18 cellular contexts compared by ENCODE assay signal in genomic region chr4:184680698-184681097, GRCh38. TPM values are rescaled to one million over a fixed set of nuclear protein-coding genes. Genes with fewer than 3 reads are reported as not detected.
DNase-seq lines count a peak whose midpoint lies in the region; ATAC-seq and TF ChIP-seq lines count a peak whose summit lies in the region.
"Had no signal": no experiment of that assay in that cellular context is flagged by ENCODE, and none has a peak within 500 bp of the region (broad histone marks: within the 10 kb centered on the region; RNA-seq: fewer than 3 reads in every experiment).

No MANE protein-coding gene starts in this region.

- peaks cover 19% of the 10 kb centered on the region for H3K4me1 Mint-ChIP-seq in MCF 10A (ENCODE audit: insufficient read depth, unreplicated experiment)

- DNase-seq in MCF 10A (ENCODE audit: unreplicated experiment) (peak; percentile 67), breast epithelium (ENCODE audit: low spot score in 2 of 2) (no peak), lower lobe of right lung (no peak), upper lobe of right lung (no peak), putamen (ENCODE audit: low spot score) (no peak), NCI-H82 treated with DMSO at 0.1 percent for 48 hours (lab: John Stamatoyannopoulos, UW; ENCODE audit: unreplicated experiment) (no peak), HAP-1 (ENCODE audit: low spot score in 2 of 2) (no peak)
- DNase-seq: 8988T, Karpas-422, NCI-H1436 treated with DMSO at 0.1 percent for 48 hours, NCI-H2081 treated with DMSO at 0.1 percent for 48 hours, NCI-H226, NCI-H526 treated with DMSO at 0.1 percent for 48 hours, PC-9, Right ventricle myocardium superior had no signal

- H3K4me1 ChIP-seq in breast epithelium (no peaks in the 10 kb centered on the region), esophagus (ENCODE audit: control insufficient read depth in 2 of 2, insufficient read depth in 2 of 2, low read length in 1 of 2) (peaks cover 3% of the 10 kb centered on the region in 2 donors), lower lobe of right lung (no peaks in the 10 kb centered on the region), upper lobe of right lung (peaks cover 8% of the 10 kb centered on the region), HAP-1 (peaks cover 7% of the 10 kb centered on the region)

- H3K36me3 ChIP-seq in breast epithelium (no peaks in the 10 kb centered on the region), esophagus (ENCODE audit: control insufficient read depth in 2 of 2, insufficient read depth in 2 of 2, low read length in 1 of 2) (no peaks in the 10 kb centered on the region), lower lobe of right lung (peaks cover 9% of the 10 kb centered on the region), upper lobe of right lung (no peaks in the 10 kb centered on the region), HAP-1 (replicated peaks) (no peaks in the 10 kb centered on the region)

- no TSS peak for BruUV-seq in MCF 10A (replicated peaks; lab: Mats Ljungman, UMichigan)

- no peak overlapping the region for H3K27ac ChIP-seq in breast epithelium
- peak overlapping the region; percentile 22 to 56 for H3K27ac ChIP-seq in esophagus (ENCODE audit: low read depth in 2 of 2, low read length in 1 of 2)
- H3K27ac ChIP-seq in lower lobe of right lung = no peak overlapping the region
- H3K27ac ChIP-seq in upper lobe of right lung = no peak overlapping the region
- H3K27ac ChIP-seq: BLaER1, PC-9 had no signal

- H3K36me3 Mint-ChIP-seq in MCF 10A (ENCODE audit: insufficient read depth, unreplicated experiment) = peaks cover 16% of the 10 kb centered on the region

- no peak for TF ChIP-seq CTCF in MCF 10A (IDR thresholded peaks at IDR 0.05; ENCODE audit: unreplicated experiment)
- no peak for TF ChIP-seq CTCF in breast epithelium (IDR thresholded peaks at IDR 0.05)
- no peak for TF ChIP-seq CTCF in lower lobe of right lung (IDR thresholded peaks at IDR 0.05)
- no peak for TF ChIP-seq CTCF in upper lobe of right lung (IDR thresholded peaks at IDR 0.05)

- ATAC-seq in lower lobe of right lung (peak; percentile 61 to 65), upper lobe of right lung (peak; percentile 72)
- ATAC-seq: HepG2 had no signal

- POLR2A ChIA-PET in MCF 10A (lab: Yijun Ruan, JAX) = interaction anchor here (0.6 to 1.0 kb wide), 3 partner anchors 9 to 53 kb away, joined by 3 to 4 read pairs (median 4); partner anchors contain the start of gene CENPU

- TF ChIP-seq POLR2A in breast epithelium (IDR thresholded peaks at IDR 0.05) = no peak

- no peaks in the 10 kb centered on the region for H3K27me3 ChIP-seq in breast epithelium
- H3K27me3 ChIP-seq in esophagus (ENCODE audit: control insufficient read depth in 1 of 2, insufficient read depth in 2 of 2, low read length in 2 of 2) = no peaks in the 10 kb centered on the region
- no peaks in the 10 kb centered on the region for H3K27me3 ChIP-seq in lower lobe of right lung (ENCODE audit: low read depth)
- no peaks in the 10 kb centered on the region for H3K27me3 ChIP-seq in upper lobe of right lung
- no peaks in the 10 kb centered on the region for H3K27me3 ChIP-seq in HAP-1 (ENCODE audit: low read depth)
- H3K27me3 ChIP-seq: BLaER1 had no signal

- H3K4me3 ChIP-seq in breast epithelium (no peak overlapping the region), esophagus (ENCODE audit: low read depth in 1 of 2, low read length in 2 of 2) (no peak overlapping the region), lower lobe of right lung (no peak overlapping the region), upper lobe of right lung (no peak overlapping the region), HAP-1 (no peak overlapping the region)
- H3K4me3 ChIP-seq: BLaER1, PC-9 had no signal

- CTCF ChIA-PET in MCF 10A (lab: Yijun Ruan, JAX) = no interaction called here

- H3K27me3 Mint-ChIP-seq in MCF 10A (ENCODE audit: insufficient read depth, unreplicated experiment) = no peaks in the 10 kb centered on the region

- in situ Hi-C loops in HAP-1 (cut with MboI; ENCODE audit: low sequenced_read_pairs) = no loop called here

- H3K27ac Mint-ChIP-seq in MCF 10A (ENCODE audit: low read depth, unreplicated experiment) = peak overlapping the region; percentile 74

- no peaks in the 10 kb centered on the region for H3K9me3 ChIP-seq in breast epithelium
- H3K9me3 ChIP-seq in esophagus (ENCODE audit: control insufficient read depth in 2 of 2, insufficient read depth in 1 of 2, low read depth in 1 of 2, low read length in 1 of 2) = no peaks in the 10 kb centered on the region
- no peaks in the 10 kb centered on the region for H3K9me3 ChIP-seq in lower lobe of right lung
- H3K9me3 ChIP-seq in upper lobe of right lung = no peaks in the 10 kb centered on the region
- H3K9me3 ChIP-seq in HAP-1 = no peaks in the 10 kb centered on the region

- intact Hi-C loops in MCF 10A (cut with micrococcal nuclease) (no loop called here), breast epithelium (cut with DNase I; ENCODE audit: low total_unique reads) (no loop called here), lower lobe of right lung (cut with DNase I) (no loop called here), upper lobe of right lung (cut with DNase I) (no loop called here)

- H3K4me3 Mint-ChIP-seq in MCF 10A (ENCODE audit: unreplicated experiment) = peak overlapping the region; percentile 21

- WGBS in esophagus, 2 donors = 44 to 56% methylated on average over 9 of the region's 9 CpGs

- no peaks in the 10 kb centered on the region for H3K9me3 Mint-ChIP-seq in MCF 10A (ENCODE audit: unreplicated experiment)

RNA-seq across cellular contexts. Expression of gene PRIMPOL, which starts 31.2 kb away (rescaled TPM):
- total RNA-seq in MCF 10A (2022) (19.2 and 20.7 TPM in 2 replicates), breast epithelium (10 to 100 TPM; 15.4 to 25.2 (median 15.7) TPM), lower lobe of right lung (14.0 TPM), upper lobe of right lung (14.4 TPM)
- polyA plus RNA-seq in esophagus = 10 to 100 TPM in 1 of 2 donors, 1 to 10 TPM in 1; 5.9 to 27.3 TPM

RNA-seq across cellular contexts. Expression of gene CASP3, which starts 31.5 kb away (rescaled TPM):
- total RNA-seq in MCF 10A (2022) (27.4 and 28.6 TPM in 2 replicates), breast epithelium (10 to 100 TPM; 16.4 to 20.9 (median 16.6) TPM), lower lobe of right lung (17.8 TPM), upper lobe of right lung (17.5 TPM)
- 10 to 100 TPM; 12.2 to 15.7 TPM for polyA plus RNA-seq in esophagus

RNA-seq across cellular contexts. Expression of gene CENPU, which starts 53.2 kb away (rescaled TPM):
- total RNA-seq in MCF 10A (2022) (8.3 and 22.3 TPM in 2 replicates), breast epithelium (1 to 10 TPM; 2.2 to 4.3 (median 2.6) TPM), lower lobe of right lung (2.2 TPM), upper lobe of right lung (1.7 TPM)
- polyA plus RNA-seq in esophagus = 10 to 100 TPM; 19.0 to 23.5 TPM

Comparison
In these comparisons a context has a peak if more than half of its experiments do, and no peak if none do; other contexts are left out.
1. H3K27ac ChIP-seq: peak in esophagus (2 of 2); none in breast epithelium (0 of 2), lower lobe of right lung (single experiment) and upper lobe of right lung (single experiment).